Comparison of ENCODE assay signal across 13 cellular contexts in genomic region chr2:69945447-69945846, GRCh38. TPM values are rescaled to one million over a fixed set of nuclear protein-coding genes. Genes with fewer than 3 reads are reported as not detected.
A peak's percentile ranks its signal among the peaks of the same experiment; 100 is the strongest.
DNase-seq lines count a peak whose midpoint lies in the region; ATAC-seq lines count a peak whose summit lies in the region.
"Had no signal": no experiment of that assay in that cellular context is flagged by ENCODE, and none has a peak within 500 bp of the region (broad histone marks: within the 10 kb centered on the region; RNA-seq: fewer than 3 reads in every experiment).

No MANE protein-coding gene starts in this region.

- peaks cover 51% of the 10 kb centered on the region for H3K4me1 Mint-ChIP-seq in activated CD4-positive, alpha-beta T cell treated with anti-CD3 and anti-CD28 coated beads, Interleukin-2, amount 10 ng/mL, durations not matched to agents 7 days and 5 days

- POLR2A ChIA-PET in activated CD4-positive, alpha-beta T cell treated with anti-CD3 and anti-CD28 coated beads, Interleukin-2, amount 10 ng/mL, durations not matched to agents 7 days and 5 days (lab: Charles Lee): no interaction called here

- ATAC-seq in esophagus mucosa (peak; percentile 82), HG03378 (IDR thresholded peaks at IDR 0.05; ENCODE audit: unreplicated experiment) (no peak)

- peaks cover 35% of the 10 kb centered on the region for H3K36me3 Mint-ChIP-seq in activated CD4-positive, alpha-beta T cell treated with anti-CD3 and anti-CD28 coated beads, Interleukin-2, amount 10 ng/mL, durations not matched to agents 7 days and 5 days (ENCODE audit: low read depth)

- DNase-seq in activated CD4-positive, alpha-beta T cell treated with anti-CD3 and anti-CD28 coated beads, Interleukin-2, amount 10 ng/mL, durations not matched to agents 7 days and 5 days: peak; percentile 13
- no peak for DNase-seq in activated CD4-positive, alpha-beta T cell treated with anti-CD3 and anti-CD28 coated beads for 1 hour
- DNase-seq in SW480 (ENCODE audit: low spot score) (peak; percentile 68), NCI-H2081 (lab: John Stamatoyannopoulos, UW) (no peak), NCI-H345 (lab: John Stamatoyannopoulos, UW) (no peak)
- DNase-seq: activated gamma-delta T cell treated with Interleukin-2 at 50 U/mL for 16 hours; NCI-H1930; stimulated activated CD4-positive, alpha-beta T cell treated with anti-CD3 and anti-CD28 coated beads, Interleukin-4, amount 100 ng/mL, for 24 hours; transverse colon had no signal

- H3K4me3 Mint-ChIP-seq in activated CD4-positive, alpha-beta T cell treated with anti-CD3 and anti-CD28 coated beads, Interleukin-2, amount 10 ng/mL, durations not matched to agents 7 days and 5 days: no peak overlapping the region

- H3K27ac ChIP-seq in skin epidermis: peak overlapping the region in 14 of 21 experiments; percentile 3 to 78 (median 59)

- CTCF ChIA-PET in activated CD4-positive, alpha-beta T cell treated with anti-CD3 and anti-CD28 coated beads, Interleukin-2, amount 10 ng/mL, durations not matched to agents 7 days and 5 days (lab: Charles Lee): interaction anchor here (0.6 to 1.9 kb wide), 11 partner anchors 8 to 197 kb away, joined by 3 to 9 read pairs (median 4); no protein-coding TSS in a partner anchor

- no peak overlapping the region for H3K4me3 ChIP-seq in skin epidermis
- H3K4me3 ChIP-seq: GM12878, transverse colon had no signal

- no peaks in the 10 kb centered on the region for H3K9me3 Mint-ChIP-seq in activated CD4-positive, alpha-beta T cell treated with anti-CD3 and anti-CD28 coated beads, Interleukin-2, amount 10 ng/mL, durations not matched to agents 7 days and 5 days

- H3K27ac Mint-ChIP-seq in activated CD4-positive, alpha-beta T cell treated with anti-CD3 and anti-CD28 coated beads, Interleukin-2, amount 10 ng/mL, durations not matched to agents 7 days and 5 days: peak overlapping the region; percentile 90

- peaks cover 2% of the 10 kb centered on the region for H3K27me3 Mint-ChIP-seq in activated CD4-positive, alpha-beta T cell treated with anti-CD3 and anti-CD28 coated beads, Interleukin-2, amount 10 ng/mL, durations not matched to agents 7 days and 5 days

RNA-seq across cellular contexts. Expression of gene ASPRV1, which starts 16.0 kb away (rescaled TPM):
- total RNA-seq in activated CD4-positive, alpha-beta T cell treated with anti-CD3 and anti-CD28 coated beads, Interleukin-2, amount 10 ng/mL, durations not matched to agents 7 days and 5 days: under 1 TPM; 0.69 to 0.99 TPM
- total RNA-seq in esophagus mucosa: 0.16 TPM

RNA-seq across cellular contexts. Expression of gene MXD1, which starts 30.5 kb away (rescaled TPM):
- total RNA-seq in activated CD4-positive, alpha-beta T cell treated with anti-CD3 and anti-CD28 coated beads, Interleukin-2, amount 10 ng/mL, durations not matched to agents 7 days and 5 days: 10 to 100 TPM; 17.0 to 19.1 TPM
- 155 TPM for total RNA-seq in esophagus mucosa

RNA-seq across cellular contexts. Expression of gene SNRNP27, which starts 51.7 kb away (rescaled TPM):
- total RNA-seq in activated CD4-positive, alpha-beta T cell treated with anti-CD3 and anti-CD28 coated beads, Interleukin-2, amount 10 ng/mL, durations not matched to agents 7 days and 5 days: 10 to 100 TPM; 58.1 to 62.8 TPM
- 14.7 TPM for total RNA-seq in esophagus mucosa

Comparison
In these comparisons a context has a peak if more than half of its experiments do, and no peak if none do; other contexts are left out.
1. DNase-seq: peak in activated CD4-positive, alpha-beta T cell treated with anti-CD3 and anti-CD28 coated beads, Interleukin-2, amount 10 ng/mL, durations not matched to agents 7 days and 5 days (single experiment) and SW480 (single experiment); none in activated CD4-positive, alpha-beta T cell treated with anti-CD3 and anti-CD28 coated beads for 1 hour (single experiment), NCI-H2081 (0 of 2) and NCI-H345 (single experiment).